27 cellular contexts compared by ENCODE assay signal in genomic region chr14:65062096-65063075, GRCh38. TPM values are rescaled to one million over a fixed set of nuclear protein-coding genes. Genes with fewer than 3 reads are reported as not detected.
DNase-seq lines count a peak whose midpoint lies in the region; ATAC-seq, FAIRE-seq and TF ChIP-seq lines count a peak whose summit lies in the region.
"Had no signal": no experiment of that assay in that cellular context is flagged by ENCODE, and none has a peak within 500 bp of the region (broad histone marks: within the 10 kb centered on the region; RNA-seq: fewer than 3 reads in every experiment).

No MANE protein-coding gene starts in this region.

- no peaks in the 10 kb centered on the region for H3K27me3 Mint-ChIP-seq in activated CD8-positive, alpha-beta memory T cell treated with anti-CD3 and anti-CD28 coated beads, Interleukin-2, amount 10 ng/mL, durations not matched to agents 7 days and 5 days
- H3K27me3 Mint-ChIP-seq: B cell; central memory CD8-positive, alpha-beta T cell; memory B cell had no signal

- FAIRE-seq in D721Med (lab: Jason Lieb, UNC), result no peak
- FAIRE-seq: GM19239, keratinocyte had no signal

- H3K4me3 ChIP-seq in mammary epithelial cell (replicated peaks in 1 of 3; ENCODE audit: insufficient read depth in 1 of 3, low read depth in 2 of 3, low read length in 3 of 3), result no peak overlapping the region
- H3K4me3 ChIP-seq: adrenal gland, right lobe of liver had no signal

- H3K27ac ChIP-seq in mammary epithelial cell (ENCODE audit: insufficient read depth, low read depth, low read length), result no peak overlapping the region
- H3K27ac ChIP-seq: adrenal gland, right lobe of liver had no signal

- H3K36me3 Mint-ChIP-seq in activated CD8-positive, alpha-beta memory T cell treated with anti-CD3 and anti-CD28 coated beads, Interleukin-2, amount 10 ng/mL, durations not matched to agents 7 days and 5 days, result peaks cover 61% of the 10 kb centered on the region

- H3K4me1 ChIP-seq in mammary epithelial cell (ENCODE audit: insufficient read depth, low read length), result peaks cover 4% of the 10 kb centered on the region
- H3K4me1 ChIP-seq: adrenal gland, right lobe of liver had no signal

- H3K79me2 ChIP-seq in mammary epithelial cell (ENCODE audit: insufficient read depth, low read length), result no peaks in the 10 kb centered on the region

- dilution Hi-C loops in mammary epithelial cell (cut with HindIII; ENCODE audit: low sequenced_read_pairs), result no loop called here

- no peak for ATAC-seq in activated CD8-positive, alpha-beta memory T cell treated with anti-CD3 and anti-CD28 coated beads, Interleukin-2, amount 10 ng/mL, durations not matched to agents 7 days and 5 days

- CTCF ChIA-PET in activated CD8-positive, alpha-beta memory T cell treated with anti-CD3 and anti-CD28 coated beads, Interleukin-2, amount 10 ng/mL, durations not matched to agents 7 days and 5 days (lab: Charles Lee), result interaction anchor here (0.8 kb wide), 1 partner anchor 239 kb away, joined by 3 read pairs; no protein-coding TSS in a partner anchor
- CTCF ChIA-PET in mammary epithelial cell (lab: Charles Lee; ENCODE audit: low non-redundant PET), result no interaction called here

- H3K27me3 ChIP-seq in mammary epithelial cell (ENCODE audit: insufficient read depth, low read length), result no peaks in the 10 kb centered on the region
- H3K27me3 ChIP-seq: adrenal gland, right lobe of liver had no signal

- no peak overlapping the region for H3K4me2 ChIP-seq in mammary epithelial cell (ENCODE audit: insufficient read depth, low read depth, low read length)
- H3K4me2 ChIP-seq: SK-N-SH had no signal

- no peak overlapping the region for H3K4me3 Mint-ChIP-seq in activated CD8-positive, alpha-beta memory T cell treated with anti-CD3 and anti-CD28 coated beads, Interleukin-2, amount 10 ng/mL, durations not matched to agents 7 days and 5 days
- H3K4me3 Mint-ChIP-seq: activated T-helper 1 cell treated with anti-CD3 and anti-CD28 coated beads, Interleukin-12 subunit alpha, Interleukin-12 subunit beta, Interleukin-2, Interleukin-4 antibody, amounts not matched to agents 30 ng/mL and 10 ng/mL and 1 ng/mL, durations not matched to agents 14 hours and 24 hours and 36 hours; B cell; central memory CD8-positive, alpha-beta T cell; memory B cell had no signal

- intact Hi-C loops in mammary epithelial cell (cut with micrococcal nuclease), result no loop called here

- no peaks in the 10 kb centered on the region for H3K9me3 ChIP-seq in mammary epithelial cell (replicated peaks; ENCODE audit: insufficient read depth, low read length)
- H3K9me3 ChIP-seq: adrenal gland, right lobe of liver, SK-N-SH had no signal

- DNase-seq in activated CD8-positive, alpha-beta memory T cell treated with anti-CD3 and anti-CD28 coated beads for 24 hours, result peak; percentile 44
- DNase-seq in activated CD8-positive, alpha-beta memory T cell treated with anti-CD3 and anti-CD28 coated beads, Interleukin-2, amount 10 ng/mL, durations not matched to agents 7 days and 5 days, result no peak
- DNase-seq in HCEC 1CT, result peak; percentile 20
- DNase-seq in mammary epithelial cell, result peak; percentile 21
- DNase-seq in kidney tubule cell (ENCODE audit: low spot score), result peak; percentile 37
- no peak for DNase-seq in NCI-H345 treated with DMSO at 0.1 percent for 48 hours (lab: John Stamatoyannopoulos, UW; ENCODE audit: unreplicated experiment)
- DNase-seq in islet precursor cell, result no peak
- DNase-seq in D721Med (ENCODE audit: insufficient read length, low spot score), result no peak
- DNase-seq: 8988T; adrenal gland; GF-D8; GOT3; hippocampal formation; IMR-90; MM.1S; NCI-H1694 treated with DMSO at 0.1 percent for 48 hours; NCI-H2227 treated with DMSO at 0.1 percent for 48 hours; right lobe of liver; SK-N-SH; stimulated activated naive CD4-positive, alpha-beta T cell; trophoblast cell had no signal

- no peak overlapping the region for H3K27ac Mint-ChIP-seq in activated CD8-positive, alpha-beta memory T cell treated with anti-CD3 and anti-CD28 coated beads, Interleukin-2, amount 10 ng/mL, durations not matched to agents 7 days and 5 days
- H3K27ac Mint-ChIP-seq: activated T-helper 1 cell treated with anti-CD3 and anti-CD28 coated beads, Interleukin-12 subunit alpha, Interleukin-12 subunit beta, Interleukin-2, Interleukin-4 antibody, amounts not matched to agents 30 ng/mL and 10 ng/mL and 1 ng/mL, durations not matched to agents 14 hours and 24 hours and 36 hours; B cell; memory B cell had no signal

- no peaks in the 10 kb centered on the region for H4K20me1 ChIP-seq in mammary epithelial cell (ENCODE audit: insufficient read depth, low read length)

- in situ Hi-C loops in mammary epithelial cell (cut with MboI; ENCODE audit: low sequenced_read_pairs in 2 of 2), result no loop called here

- 86% methylated on average over 16 of the region's 16 CpGs for WGBS in mammary epithelial cell (ENCODE audit: low coverage, missing lambda C conversion rate)

- BruUV-seq in mammary epithelial cell (replicated peaks; lab: Mats Ljungman, UMichigan), result no TSS peak

- no peak overlapping the region for H2AFZ ChIP-seq in mammary epithelial cell (ENCODE audit: low read depth, low read length)

- H3K4me1 Mint-ChIP-seq in activated CD8-positive, alpha-beta memory T cell treated with anti-CD3 and anti-CD28 coated beads, Interleukin-2, amount 10 ng/mL, durations not matched to agents 7 days and 5 days, result no peaks in the 10 kb centered on the region
- H3K4me1 Mint-ChIP-seq: B cell; central memory CD8-positive, alpha-beta T cell; memory B cell had no signal

- no peaks in the 10 kb centered on the region for H3K9me3 Mint-ChIP-seq in activated CD8-positive, alpha-beta memory T cell treated with anti-CD3 and anti-CD28 coated beads, Interleukin-2, amount 10 ng/mL, durations not matched to agents 7 days and 5 days (ENCODE audit: low read depth)
- H3K9me3 Mint-ChIP-seq: activated T-helper 1 cell treated with anti-CD3 and anti-CD28 coated beads, Interleukin-12 subunit alpha, Interleukin-12 subunit beta, Interleukin-2, Interleukin-4 antibody, amounts not matched to agents 30 ng/mL and 10 ng/mL and 1 ng/mL, durations not matched to agents 14 hours and 24 hours and 36 hours; central memory CD8-positive, alpha-beta T cell; memory B cell had no signal

- TF ChIP-seq CTCF in mammary epithelial cell (conservative IDR thresholded peaks at IDR 0.05 in 1 of 2, IDR thresholded peaks at IDR 0.05 in 1 of 2; ENCODE audit: extremely low read depth in 1 of 2, insufficient read depth in 1 of 2, low read depth in 1 of 2, low read length in 2 of 2) (no peak), D721Med (IDR thresholded peaks at IDR 0.05; ENCODE audit: insufficient read depth, missing control alignments) (no peak)

- no peaks in the 10 kb centered on the region for H3K36me3 ChIP-seq in mammary epithelial cell (ENCODE audit: insufficient read depth, low read length)

- no peak overlapping the region for H3K9ac ChIP-seq in mammary epithelial cell (ENCODE audit: insufficient read depth, low read length)
- H3K9ac ChIP-seq: SK-N-SH had no signal

RNA-seq across cellular contexts. Expression of gene MAX, which starts 39.9 kb away (rescaled TPM):
- 100 to 1,000 TPM; 130 to 134 TPM for total RNA-seq in activated CD8-positive, alpha-beta memory T cell treated with anti-CD3 and anti-CD28 coated beads, Interleukin-2, amount 10 ng/mL, durations not matched to agents 7 days and 5 days
- 10 to 100 TPM; 36.0 to 84.7 TPM for total RNA-seq in mammary epithelial cell
- 70.4 TPM for polyA plus RNA-seq in mammary epithelial cell
- 31.1 TPM for polyA minus RNA-seq in mammary epithelial cell

Comparison
In these comparisons a context has a peak if more than half of its experiments do, and no peak if none do; other contexts are left out.
1. DNase-seq: peak in activated CD8-positive, alpha-beta memory T cell treated with anti-CD3 and anti-CD28 coated beads for 24 hours (single experiment), HCEC 1CT (single experiment), mammary epithelial cell (single experiment) and kidney tubule cell (single experiment); none in activated CD8-positive, alpha-beta memory T cell treated with anti-CD3 and anti-CD28 coated beads, Interleukin-2, amount 10 ng/mL, durations not matched to agents 7 days and 5 days (single experiment), NCI-H345 treated with DMSO at 0.1 percent for 48 hours (single experiment), islet precursor cell (single experiment) and D721Med (single experiment).